Comparison of ENCODE assay signal across 18 cellular contexts in genomic region chr22:43160497-43161126, GRCh38. TPM values are rescaled to one million over a fixed set of nuclear protein-coding genes. Genes with fewer than 3 reads are reported as not detected.
DNase-seq lines count a peak whose midpoint lies in the region; ATAC-seq and TF ChIP-seq lines count a peak whose summit lies in the region.
"Had no signal": no experiment of that assay in that cellular context is flagged by ENCODE, and none has a peak within 500 bp of the region (broad histone marks: within the 10 kb centered on the region; RNA-seq: fewer than 3 reads in every experiment).

No MANE protein-coding gene starts in this region.

- H3K4me3 ChIP-seq in CD8-positive, alpha-beta T cell (ENCODE audit: low read depth, low read length) = no peak overlapping the region
- H3K4me3 ChIP-seq in naive thymus-derived CD4-positive, alpha-beta T cell (ENCODE audit: low read length) = no peak overlapping the region
- no peak overlapping the region for H3K4me3 ChIP-seq in subcutaneous abdominal adipose tissue (ENCODE audit: low read depth in 1 of 5, low read length in 5 of 5)
- H3K4me3 ChIP-seq: GM23338, Peyer's patch had no signal

- H3K9ac ChIP-seq in subcutaneous abdominal adipose tissue (ENCODE audit: low read length in 5 of 5) = no peak overlapping the region

- no peaks in the 10 kb centered on the region for H3K27me3 Mint-ChIP-seq in CD8-positive, alpha-beta T cell (ENCODE audit: low read depth)
- peaks cover 3% of the 10 kb centered on the region for H3K27me3 Mint-ChIP-seq in HFFc6 (ENCODE audit: insufficient read depth)
- no peaks in the 10 kb centered on the region for H3K27me3 Mint-ChIP-seq in naive thymus-derived CD4-positive, alpha-beta T cell

- H3K36me3 ChIP-seq in CD8-positive, alpha-beta T cell (ENCODE audit: insufficient read depth, low read length) = no peaks in the 10 kb centered on the region
- peaks cover 0 to 36% (median 4%) of the 10 kb centered on the region in 3 experiments for H3K36me3 ChIP-seq in naive thymus-derived CD4-positive, alpha-beta T cell (ENCODE audit: control insufficient read depth in 2 of 3, insufficient read depth in 3 of 3, low read length in 3 of 3)
- peaks cover 0 to 38% (median 15%) of the 10 kb centered on the region in 5 donors for H3K36me3 ChIP-seq in subcutaneous abdominal adipose tissue (ENCODE audit: control insufficient read depth in 5 of 5, insufficient read depth in 5 of 5, low read length in 5 of 5)

- no peak for DNase-seq in CD8-positive, alpha-beta T cell
- DNase-seq in HFFc6 = no peak
- no peak for DNase-seq in naive thymus-derived CD4-positive, alpha-beta T cell
- no peak for DNase-seq in SHP77 treated with DMSO at 0.1 percent for 48 hours (lab: John Stamatoyannopoulos, UW)
- no peak for DNase-seq in NCI-H1417 (lab: John Stamatoyannopoulos, UW)
- DNase-seq: GDM1; KBM-7; NCI-H1105 treated with DMSO at 0.1 percent for 48 hours; NCI-H1694 treated with DMSO at 0.1 percent for 48 hours; NCI-H2107; NCI-H510A; NCI-H748 treated with DMSO at 0.1 percent for 48 hours; NK-92 treated with Interleukin-12 subunit alpha and Interleukin-12 subunit beta, amount 100 ng/mL, for 24 hours had no signal

- H3K27me3 ChIP-seq in CD8-positive, alpha-beta T cell (ENCODE audit: insufficient read depth, low read length) = no peaks in the 10 kb centered on the region
- no peaks in the 10 kb centered on the region for H3K27me3 ChIP-seq in naive thymus-derived CD4-positive, alpha-beta T cell (ENCODE audit: control insufficient read depth in 2 of 2, insufficient read depth in 2 of 2, low read length in 2 of 2)
- H3K27me3 ChIP-seq in subcutaneous abdominal adipose tissue (ENCODE audit: control insufficient read depth in 5 of 5, insufficient read depth in 4 of 5, low read length in 5 of 5) = no peaks in the 10 kb centered on the region
- H3K27me3 ChIP-seq: Peyer's patch had no signal

- H3K27ac ChIP-seq in CD8-positive, alpha-beta T cell (ENCODE audit: low read depth, low read length) = no peak overlapping the region
- no peak overlapping the region for H3K27ac ChIP-seq in naive thymus-derived CD4-positive, alpha-beta T cell (ENCODE audit: low read depth, low read length)
- H3K27ac ChIP-seq in subcutaneous abdominal adipose tissue (ENCODE audit: low read depth, low read length) = peak overlapping the region; percentile 78

- peaks cover 9% of the 10 kb centered on the region for H3K36me3 Mint-ChIP-seq in CD8-positive, alpha-beta T cell
- H3K36me3 Mint-ChIP-seq in HFFc6 (ENCODE audit: low read depth) = peaks cover 8% of the 10 kb centered on the region; the same call in 1 of the 2 replicates
- peaks cover 0 to 4% (median 3%) of the 10 kb centered on the region in 5 donors for H3K36me3 Mint-ChIP-seq in naive thymus-derived CD4-positive, alpha-beta T cell

- H3K9me3 Mint-ChIP-seq in CD8-positive, alpha-beta T cell = no peaks in the 10 kb centered on the region
- no peaks in the 10 kb centered on the region for H3K9me3 Mint-ChIP-seq in HFFc6
- no peaks in the 10 kb centered on the region for H3K9me3 Mint-ChIP-seq in naive thymus-derived CD4-positive, alpha-beta T cell
- H3K9me3 Mint-ChIP-seq: GM23338 had no signal

- intact Hi-C loops in CD8-positive, alpha-beta T cell (cut with DNase I, micrococcal nuclease) = no loop called here
- intact Hi-C loops in naive thymus-derived CD4-positive, alpha-beta T cell (cut with micrococcal nuclease) = no loop called here

- H3K4me1 Mint-ChIP-seq in CD8-positive, alpha-beta T cell (ENCODE audit: low read depth) = peaks cover 7% of the 10 kb centered on the region
- H3K4me1 Mint-ChIP-seq in HFFc6 (ENCODE audit: low read depth) = 0 out of 2 replicates have a peak, but pooled peaks cover 6% of the 10 kb centered on the region
- H3K4me1 Mint-ChIP-seq in naive thymus-derived CD4-positive, alpha-beta T cell = peaks cover 0 to 22% (median 13%) of the 10 kb centered on the region in 7 donors

- no peaks in the 10 kb centered on the region for H3K9me3 ChIP-seq in CD8-positive, alpha-beta T cell (ENCODE audit: low read length)
- H3K9me3 ChIP-seq in naive thymus-derived CD4-positive, alpha-beta T cell (ENCODE audit: control insufficient read depth in 2 of 3, low read length in 3 of 3) = no peaks in the 10 kb centered on the region
- H3K9me3 ChIP-seq in subcutaneous abdominal adipose tissue (ENCODE audit: control insufficient read depth in 5 of 5, low read length in 5 of 5) = no peaks in the 10 kb centered on the region
- H3K9me3 ChIP-seq: Peyer's patch had no signal

- TF ChIP-seq CTCF in CD8-positive, alpha-beta T cell (IDR thresholded peaks at IDR 0.05) = no peak
- TF ChIP-seq CTCF in HFFc6 (IDR thresholded peaks at IDR 0.05) = no peak

- ATAC-seq in CD8-positive, alpha-beta T cell = no peak
- ATAC-seq in naive thymus-derived CD4-positive, alpha-beta T cell = no peak
- no peak for ATAC-seq in GM19467 (IDR thresholded peaks at IDR 0.05; ENCODE audit: unreplicated experiment)
- ATAC-seq: Right ventricle myocardium inferior had no signal

- H3K27ac Mint-ChIP-seq in CD8-positive, alpha-beta T cell = peak overlapping the region; percentile 28
- H3K27ac Mint-ChIP-seq in HFFc6 = 0 out of 2 replicates have a peak overlapping the region, but pooled peaks have one; percentile 33
- peak overlapping the region in 6 of 9 donors; percentile 3 to 67 (median 30) for H3K27ac Mint-ChIP-seq in naive thymus-derived CD4-positive, alpha-beta T cell
- H3K27ac Mint-ChIP-seq: GM23338 had no signal

- POLR2A ChIA-PET in CD8-positive, alpha-beta T cell (lab: Charles Lee) = no interaction called here
- POLR2A ChIA-PET in naive thymus-derived CD4-positive, alpha-beta T cell (lab: Charles Lee) = interaction anchor here (0.6 kb wide), 1 partner anchor 11 kb away, joined by 3 read pairs; no protein-coding TSS in a partner anchor

- no peaks in the 10 kb centered on the region for H3K4me1 ChIP-seq in CD8-positive, alpha-beta T cell (ENCODE audit: insufficient read depth, low read length)
- H3K4me1 ChIP-seq in naive thymus-derived CD4-positive, alpha-beta T cell (ENCODE audit: control insufficient read depth in 2 of 2, insufficient read depth in 2 of 2, low read length in 2 of 2) = no peaks in the 10 kb centered on the region
- H3K4me1 ChIP-seq in subcutaneous abdominal adipose tissue (ENCODE audit: control insufficient read depth in 5 of 5, insufficient read depth in 5 of 5, low read length in 5 of 5) = peaks cover 2 to 69% (median 52%) of the 10 kb centered on the region in 5 donors

- CTCF ChIA-PET in CD8-positive, alpha-beta T cell (lab: Charles Lee) = no interaction called here
- CTCF ChIA-PET in naive thymus-derived CD4-positive, alpha-beta T cell (lab: Charles Lee) = no interaction called here

- H3K4me3 Mint-ChIP-seq in CD8-positive, alpha-beta T cell = no peak overlapping the region
- H3K4me3 Mint-ChIP-seq in HFFc6 = no peak overlapping the region
- no peak overlapping the region for H3K4me3 Mint-ChIP-seq in naive thymus-derived CD4-positive, alpha-beta T cell
- H3K4me3 Mint-ChIP-seq: GM23338 had no signal

RNA-seq across cellular contexts. Expression of gene TSPO, which starts 9.3 kb away (rescaled TPM):
- 10 to 100 TPM; 22.5 to 24.7 TPM for total RNA-seq in CD8-positive, alpha-beta T cell
- 100 to 1,000 TPM; 325 to 442 (median 361) TPM for total RNA-seq in HFFc6 (2021; fragmentation: NEBNext Ultra II Directional; extraction: Animal tissue kit (Norgen Biotek cat#: 25700))
- total RNA-seq in naive thymus-derived CD4-positive, alpha-beta T cell = 100 to 1,000 TPM in 2 of 5 experiments, 10 to 100 TPM in 3; 56.1 to 190 (median 61.5) TPM
- 100 to 1,000 TPM; 341 to 357 TPM for polyA plus RNA-seq in naive thymus-derived CD4-positive, alpha-beta T cell

RNA-seq across cellular contexts. Expression of gene MCAT, which starts 17.4 kb away (rescaled TPM):
- 1 to 10 TPM; 5.9 to 7.8 TPM for total RNA-seq in CD8-positive, alpha-beta T cell
- 10 to 100 TPM; 15.1 to 16.6 (median 15.6) TPM for total RNA-seq in HFFc6 (2021; fragmentation: NEBNext Ultra II Directional; extraction: Animal tissue kit (Norgen Biotek cat#: 25700))
- 10 to 100 TPM in 3 of 5 experiments, 1 to 10 TPM in 2; 7.1 to 17.9 (median 10.5) TPM for total RNA-seq in naive thymus-derived CD4-positive, alpha-beta T cell
- 10 to 100 TPM in 1 of 2 donors, 1 to 10 TPM in 1; 8.9 to 11.7 TPM for polyA plus RNA-seq in naive thymus-derived CD4-positive, alpha-beta T cell

RNA-seq across cellular contexts. Expression of gene TTLL12, which starts 26.3 kb away (rescaled TPM):
- total RNA-seq in CD8-positive, alpha-beta T cell = 1 to 10 TPM; 5.4 to 6.0 TPM
- 10 to 100 TPM; 33.9 to 42.4 (median 38.7) TPM for total RNA-seq in HFFc6 (2021; fragmentation: NEBNext Ultra II Directional; extraction: Animal tissue kit (Norgen Biotek cat#: 25700))
- 10 to 100 TPM; 15.6 to 43.7 (median 29.6) TPM for total RNA-seq in naive thymus-derived CD4-positive, alpha-beta T cell
- polyA plus RNA-seq in naive thymus-derived CD4-positive, alpha-beta T cell = 10 to 100 TPM; 15.6 to 28.2 TPM

RNA-seq across cellular contexts. Expression of gene BIK, which starts 50.1 kb away (rescaled TPM):
- 1 to 10 TPM; 5.3 to 6.1 TPM for total RNA-seq in CD8-positive, alpha-beta T cell
- under 1 TPM in 1 of 6 experiments, not detected in 5; 0.20 TPM for total RNA-seq in HFFc6 (2021; fragmentation: NEBNext Ultra II Directional; extraction: Animal tissue kit (Norgen Biotek cat#: 25700))
- 1 to 10 TPM; 1.1 to 2.6 (median 1.4) TPM for total RNA-seq in naive thymus-derived CD4-positive, alpha-beta T cell
- polyA plus RNA-seq in naive thymus-derived CD4-positive, alpha-beta T cell = 1 to 10 TPM; 2.2 to 4.3 TPM
